9 cellular contexts compared by ENCODE assay signal in genomic region chr12:75705749-75706719, GRCh38.
A peak's percentile ranks its signal among the peaks of the same experiment; 100 is the strongest.
DNase-seq lines count a peak whose midpoint lies in the region; ATAC-seq, FAIRE-seq and TF ChIP-seq lines count a peak whose summit lies in the region.
"Had no signal": no experiment of that assay in that cellular context is flagged by ENCODE, and none has a peak within 500 bp of the region (broad histone marks: within the 10 kb centered on the region; RNA-seq: fewer than 3 reads in every experiment).

No MANE protein-coding gene starts in this region.

- H3K36me3 Mint-ChIP-seq in astrocyte (ENCODE audit: low read depth, unreplicated experiment): no peaks in the 10 kb centered on the region

- FAIRE-seq in astrocyte (lab: Jason Lieb, UNC): no peak

- no peak for TF ChIP-seq CTCF in astrocyte (IDR thresholded peaks at IDR 0.05; ENCODE audit: insufficient read depth, low read depth, low read length)
- TF ChIP-seq CTCF in testis (IDR thresholded peaks at IDR 0.05): no peak

- peak overlapping the region; percentile 56 for H3K9ac ChIP-seq in astrocyte (ENCODE audit: low read length)

- peak overlapping the region; percentile 9 for H3K27ac Mint-ChIP-seq in astrocyte (ENCODE audit: unreplicated experiment)

- WGBS in testis, 2 donors: 37 to 47% methylated on average over 8 of the region's 8 CpGs

- no peak for TF ChIP-seq POLR2A in testis (IDR thresholded peaks at IDR 0.05)

- no peaks in the 10 kb centered on the region for H3K27me3 ChIP-seq in astrocyte (ENCODE audit: insufficient read depth, low read length)
- no peaks in the 10 kb centered on the region for H3K27me3 ChIP-seq in testis

- peak overlapping the region; percentile 77 for H3K4me2 ChIP-seq in astrocyte (ENCODE audit: low read length)
- H3K4me2 ChIP-seq: PC-9 had no signal

- intact Hi-C loops in testis (cut with DNase I; ENCODE audit: low total_unique reads): no loop called here

- peaks cover 23% of the 10 kb centered on the region for H3K4me1 Mint-ChIP-seq in astrocyte (ENCODE audit: low read depth, unreplicated experiment)

- H3K9me3 ChIP-seq in astrocyte (ENCODE audit: insufficient read depth, low read depth, low read length) (no peaks in the 10 kb centered on the region), testis (no peaks in the 10 kb centered on the region)

- H3K27me3 Mint-ChIP-seq in astrocyte (ENCODE audit: low read depth, unreplicated experiment): no peaks in the 10 kb centered on the region

- H4K20me1 ChIP-seq in astrocyte (ENCODE audit: insufficient read depth, low read length): no peaks in the 10 kb centered on the region

- DNase-seq in HS-5 (ENCODE audit: low read depth) (peak; percentile 94), astrocyte (ENCODE audit: low read depth) (peak; percentile 100), kidney glomerular epithelial cell (lab: John Stamatoyannopoulos, UW) (peak; percentile 68), testis (peak; percentile 49), SIG-M5 (lab: John Stamatoyannopoulos, UW) (no peak), NCI-H748 treated with DMSO at 0.1 percent for 48 hours (lab: John Stamatoyannopoulos, UW) (no peak)

- H3K4me3 ChIP-seq in astrocyte (ENCODE audit: insufficient read depth, low read depth, low read length): no peak overlapping the region
- H3K4me3 ChIP-seq in testis: no peak overlapping the region
- H3K4me3 ChIP-seq: PC-9 had no signal

- peak overlapping the region; percentile 61 for H3K27ac ChIP-seq in astrocyte (ENCODE audit: low read depth, low read length)
- peak overlapping the region in 1 of 2 donors; percentile 27 for H3K27ac ChIP-seq in testis
- H3K27ac ChIP-seq: PC-9 had no signal

- no peaks in the 10 kb centered on the region for H3K79me2 ChIP-seq in astrocyte (ENCODE audit: insufficient read depth, low read length)

- no peak for ATAC-seq in HG03571 (IDR thresholded peaks at IDR 0.05; ENCODE audit: unreplicated experiment)
- ATAC-seq in HG02970 (IDR thresholded peaks at IDR 0.05; ENCODE audit: low FRiP score, unreplicated experiment): no peak

- no peak overlapping the region for H3K4me3 Mint-ChIP-seq in astrocyte (ENCODE audit: unreplicated experiment)

- H3K36me3 ChIP-seq in astrocyte (ENCODE audit: insufficient read depth, low read length) (no peaks in the 10 kb centered on the region), testis (ENCODE audit: low read depth, missing control alignments) (no peaks in the 10 kb centered on the region)

- H3K4me1 ChIP-seq in astrocyte (ENCODE audit: insufficient read depth, low read length) (peaks cover 18% of the 10 kb centered on the region), testis (peaks cover 35% of the 10 kb centered on the region)

- no peaks in the 10 kb centered on the region for H3K9me3 Mint-ChIP-seq in astrocyte (ENCODE audit: unreplicated experiment)

- no peak overlapping the region for H2AFZ ChIP-seq in astrocyte (ENCODE audit: low read depth, low read length)
- H2AFZ ChIP-seq: PC-9 had no signal

Comparison
In these comparisons a context has a peak if more than half of its experiments do, and no peak if none do; other contexts are left out.
1. DNase-seq: peak in HS-5 (single experiment), astrocyte (single experiment), kidney glomerular epithelial cell (single experiment) and testis (single experiment); none in SIG-M5 (single experiment) and NCI-H748 treated with DMSO at 0.1 percent for 48 hours (single experiment).